2 cellular contexts compared by ENCODE assay signal in genomic region chr16:72569677-72570076, GRCh38.
TF ChIP-seq lines count a peak whose summit lies in the region.

No MANE protein-coding gene starts in this region.

TF ChIP-seq in HepG2, 621 proteins besides CTCF, POLR2A, EP300 and RAD21:
- no peak for TF ChIP-seq SMAD9 (CRISPR knock-in tag; IDR thresholded peaks at IDR 0.05)
- TF ChIP-seq ETS1 (CRISPR knock-in tag; IDR thresholded peaks at IDR 0.05) = no peak
- no peak for TF ChIP-seq MBD4 (IDR thresholded peaks at IDR 0.05; ENCODE audit: borderline replicate concordance, low read length)
- TF ChIP-seq ZNF331 (CRISPR knock-in tag; IDR thresholded peaks at IDR 0.05) = no peak
- TF ChIP-seq MAFK (conservative IDR thresholded peaks at IDR 0.05 in 1 of 2, IDR thresholded peaks at IDR 0.05 in 1 of 2; ENCODE audit: low read length in 2 of 2) = peak in 1 of 2 experiments; percentile 44; a peak in 1 of 4 replicates
- TF ChIP-seq NFKBIZ (CRISPR knock-in tag; IDR thresholded peaks at IDR 0.05) = no peak
- TF ChIP-seq HNRNPLL (IDR thresholded peaks at IDR 0.05; ENCODE audit: low read depth, low read length, poor library complexity, severe bottlenecking) = no peak
- no peak for TF ChIP-seq UBTF (CRISPR knock-in tag; IDR thresholded peaks at IDR 0.05)
- no peak for TF ChIP-seq ZNF253 (CRISPR knock-in tag; IDR thresholded peaks at IDR 0.05; ENCODE audit: borderline replicate concordance)
- 0 out of 2 replicates have a peak, but pooled peaks have one; percentile 35 for TF ChIP-seq CEBPB (IDR thresholded peaks at IDR 0.05; ENCODE audit: borderline replicate concordance, low read depth, low read length)
- TF ChIP-seq ZBTB43 (CRISPR knock-in tag; conservative IDR thresholded peaks at IDR 0.05) = no peak
- no peak for TF ChIP-seq GATA4 (IDR thresholded peaks at IDR 0.05; ENCODE audit: borderline replicate concordance, low read depth)
- TF ChIP-seq BRD4 (CRISPR knock-in tag; IDR thresholded peaks at IDR 0.05) = no peak
- TF ChIP-seq TBX3 (IDR thresholded peaks at IDR 0.05; ENCODE audit: borderline replicate concordance) = 0 out of 2 replicates have a peak, but pooled peaks have one; percentile 6
- no peak for TF ChIP-seq TERF1 (CRISPR knock-in tag; IDR thresholded peaks at IDR 0.05)
- TF ChIP-seq THRA (CRISPR knock-in tag; IDR thresholded peaks at IDR 0.05; ENCODE audit: borderline replicate concordance) = no peak

TF ChIP-seq in H1, 55 proteins besides CTCF, POLR2A, EP300 and RAD21:
- TF ChIP-seq CEBPB (IDR thresholded peaks at IDR 0.05; ENCODE audit: low read depth, low read length) (peak; percentile 86), RFX5 (IDR thresholded peaks at IDR 0.05; ENCODE audit: borderline replicate concordance, low read depth, low read length) (no peak)
